ENCODE assay signal across 9 cellular contexts in genomic region chr12:6963016-6963731, GRCh38. TPM values are rescaled to one million over a fixed set of nuclear protein-coding genes. Genes with fewer than 3 reads are reported as not detected.
DNase-seq lines count a peak whose midpoint lies in the region; ATAC-seq and TF ChIP-seq lines count a peak whose summit lies in the region.
"Had no signal": no experiment of that assay in that cellular context is flagged by ENCODE, and none has a peak within 500 bp of the region (broad histone marks: within the 10 kb centered on the region; RNA-seq: fewer than 3 reads in every experiment).

No MANE protein-coding gene starts in this region.

- CTCF ChIA-PET in activated CD4-positive, alpha-beta T cell treated with anti-CD3 and anti-CD28 coated beads for 36 hours (lab: Charles Lee) = interaction anchor here (0.9 to 9.4 kb wide), 3 partner anchors 8 to 82 kb away, joined by 3 to 237 read pairs (median 12); partner anchors contain the start of genes C12orf57, PTPN6 and RNU7-1

- H3K4me3 ChIP-seq in Peyer's patch (peak overlapping the region in 3 of 4 donors; percentile 49 to 83 (median 62)), iPS-18a (ENCODE audit: low read length) (no peak overlapping the region), stomach (peak overlapping the region; percentile 47 to 68 (median 58))

- peaks cover 68% of the 10 kb centered on the region for H3K36me3 Mint-ChIP-seq in activated CD4-positive, alpha-beta T cell treated with anti-CD3 and anti-CD28 coated beads for 36 hours (ENCODE audit: low read depth)

- WGBS in stomach, 5 donors = 27 to 50% (median 33%) methylated on average over 24 to 32 of the region's 32 CpGs

- H3K4me1 Mint-ChIP-seq in activated CD4-positive, alpha-beta T cell treated with anti-CD3 and anti-CD28 coated beads for 36 hours = peaks cover 83% of the 10 kb centered on the region

- no peaks in the 10 kb centered on the region for H3K27me3 Mint-ChIP-seq in activated CD4-positive, alpha-beta T cell treated with anti-CD3 and anti-CD28 coated beads for 36 hours

- intact Hi-C loops in activated CD4-positive, alpha-beta T cell treated with anti-CD3 and anti-CD28 coated beads for 36 hours (cut with DNase I, micrococcal nuclease) = loop anchor here in 1 of 2 experiments (5.0 kb wide), 1 partner anchor 91 kb away; the partner anchor contains the start of gene SPSB2
- intact Hi-C loops in stomach (cut with DNase I; ENCODE audit: low total_unique reads) = no loop called here

- TF ChIP-seq CTCF in Peyer's patch (IDR thresholded peaks at IDR 0.05) (peak in 3 of 6 experiments; percentile 54 to 58 (median 56)), stomach (IDR thresholded peaks at IDR 0.05) (peak in 3 of 7 experiments; percentile 12 to 39 (median 25))

- H3K4me3 Mint-ChIP-seq in activated CD4-positive, alpha-beta T cell treated with anti-CD3 and anti-CD28 coated beads for 36 hours = no peak overlapping the region

- peak overlapping the region; percentile 70 for H3K9ac ChIP-seq in iPS-18a (ENCODE audit: low read length)

- H3K9me3 ChIP-seq in Peyer's patch (no peaks in the 10 kb centered on the region), iPS-18a (ENCODE audit: control insufficient read depth, low read depth, low read length) (no peaks in the 10 kb centered on the region), stomach (no peaks in the 10 kb centered on the region)

- peak overlapping the region; percentile 99 for H3K27ac Mint-ChIP-seq in activated CD4-positive, alpha-beta T cell treated with anti-CD3 and anti-CD28 coated beads for 36 hours

- no peak for TF ChIP-seq EP300 in stomach (IDR thresholded peaks at IDR 0.05)

- no peaks in the 10 kb centered on the region for H3K9me3 Mint-ChIP-seq in activated CD4-positive, alpha-beta T cell treated with anti-CD3 and anti-CD28 coated beads for 36 hours (ENCODE audit: low read depth)

- peak overlapping the region; percentile 89 to 100 (median 95) for H3K27ac ChIP-seq in Peyer's patch
- H3K27ac ChIP-seq in iPS-18a (ENCODE audit: low read length) = peak overlapping the region; percentile 91
- peak overlapping the region; percentile 93 to 97 (median 96) for H3K27ac ChIP-seq in stomach

- peak; percentile 98 for TF ChIP-seq POLR2A in Peyer's patch (IDR thresholded peaks at IDR 0.05)
- TF ChIP-seq POLR2A in stomach (IDR thresholded peaks at IDR 0.05) = peak in 3 of 4 donors; percentile 52 to 99 (median 93)

- no peak for DNase-seq in activated CD4-positive, alpha-beta T cell treated with anti-CD3 and anti-CD28 coated beads for 36 hours
- DNase-seq in activated CD4-positive, alpha-beta T cell treated with anti-CD3 and anti-CD28 coated beads for 48 hours = no peak
- DNase-seq in Peyer's patch (peak in 2 of 3 donors; percentile 90 to 95), stomach (peak; percentile 95)

- POLR2A ChIA-PET in activated CD4-positive, alpha-beta T cell treated with anti-CD3 and anti-CD28 coated beads for 36 hours (lab: Charles Lee) = interaction anchor here (2.5 to 8.1 kb wide), 2 partner anchors 17 to 19 kb away, joined by 21 to 142 read pairs; partner anchors contain the start of genes C12orf57 and RNU7-1

- H3K36me3 ChIP-seq in Peyer's patch (peaks cover 0 to 34% (median 0%) of the 10 kb centered on the region in 3 donors), iPS-18a (ENCODE audit: control insufficient read depth, low read depth, low read length) (peaks cover 36% of the 10 kb centered on the region), stomach (peaks cover 30 to 42% (median 38%) of the 10 kb centered on the region in 4 donors)

- H3K4me1 ChIP-seq in Peyer's patch = peaks cover 9 to 57% (median 42%) of the 10 kb centered on the region in 4 donors
- peaks cover 22% of the 10 kb centered on the region for H3K4me1 ChIP-seq in iPS-18a (ENCODE audit: control insufficient read depth, low read depth, low read length)
- peaks cover 64 to 89% (median 70%) of the 10 kb centered on the region in 4 donors for H3K4me1 ChIP-seq in stomach

- ATAC-seq in activated CD4-positive, alpha-beta T cell treated with anti-CD3 and anti-CD28 coated beads for 36 hours = no peak
- ATAC-seq in HG02678 (IDR thresholded peaks at IDR 0.05; ENCODE audit: unreplicated experiment) (no peak), HG03460 (IDR thresholded peaks at IDR 0.05; ENCODE audit: unreplicated experiment) (no peak), HG02884 (IDR thresholded peaks at IDR 0.05; ENCODE audit: unreplicated experiment) (no peak)

- no peaks in the 10 kb centered on the region for H3K27me3 ChIP-seq in Peyer's patch
- no peaks in the 10 kb centered on the region for H3K27me3 ChIP-seq in iPS-18a (ENCODE audit: control insufficient read depth, insufficient read depth, low read length)
- no peaks in the 10 kb centered on the region for H3K27me3 ChIP-seq in stomach

RNA-seq across cellular contexts. Expression of gene PHB2, which starts 7.3 kb away (rescaled TPM):
- 100 to 1,000 TPM; 398 to 502 TPM for total RNA-seq in activated CD4-positive, alpha-beta T cell treated with anti-CD3 and anti-CD28 coated beads for 36 hours
- total RNA-seq in Peyer's patch (100 to 1,000 TPM; 162 to 219 (median 174) TPM), stomach (100 to 1,000 TPM in 4 of 5 donors, 10 to 100 TPM in 1; 49.2 to 441 (median 150) TPM)
- 100 to 1,000 TPM; 150 to 179 (median 154) TPM for polyA plus RNA-seq in stomach

RNA-seq across cellular contexts. Expression of gene EMG1, which starts 7.5 kb away (rescaled TPM):
- total RNA-seq in activated CD4-positive, alpha-beta T cell treated with anti-CD3 and anti-CD28 coated beads for 36 hours = 100 to 1,000 TPM in 1 of 2 experiments, 10 to 100 TPM in 1; 85.0 to 106 TPM
- 10 to 100 TPM in 3 of 4 donors, 1 to 10 TPM in 1; 9.1 to 24.8 (median 18.3) TPM for total RNA-seq in Peyer's patch
- total RNA-seq in stomach = 10 to 100 TPM in 3 of 5 donors, 1 to 10 TPM in 2; 1.2 to 86.6 (median 25.2) TPM
- polyA plus RNA-seq in stomach = 10 to 100 TPM; 19.3 to 22.7 (median 21.7) TPM

RNA-seq across cellular contexts. Expression of gene PTPN6, which starts 12.0 kb away (rescaled TPM):
- total RNA-seq in activated CD4-positive, alpha-beta T cell treated with anti-CD3 and anti-CD28 coated beads for 36 hours = 100 to 1,000 TPM; 335 to 483 TPM
- total RNA-seq in Peyer's patch (100 to 1,000 TPM in 1 of 4 donors, 10 to 100 TPM in 3; 41.6 to 183 (median 44.4) TPM), stomach (10 to 100 TPM; 11.2 to 36.6 (median 28.0) TPM)
- 10 to 100 TPM; 40.6 to 51.2 (median 41.2) TPM for polyA plus RNA-seq in stomach

RNA-seq across cellular contexts. Expression of gene C12orf57, which starts 19.4 kb away (rescaled TPM):
- total RNA-seq in activated CD4-positive, alpha-beta T cell treated with anti-CD3 and anti-CD28 coated beads for 36 hours = 100 to 1,000 TPM; 189 to 208 TPM
- total RNA-seq in Peyer's patch (100 to 1,000 TPM; 146 to 339 (median 156) TPM), stomach (100 to 1,000 TPM; 155 to 453 (median 306) TPM)
- 100 to 1,000 TPM; 418 to 621 (median 443) TPM for polyA plus RNA-seq in stomach

RNA-seq across cellular contexts. Expression of gene RNU7-1, which starts 19.6 kb away (rescaled TPM):
- total RNA-seq in activated CD4-positive, alpha-beta T cell treated with anti-CD3 and anti-CD28 coated beads for 36 hours = not detected
- total RNA-seq in Peyer's patch (not detected), stomach (not detected)
- not detected for polyA plus RNA-seq in stomach
- polyA plus RNA-seq: adipose tissue had no signal

Comparison
In these comparisons a context has a peak if more than half of its experiments do, and no peak if none do; other contexts are left out.
1. DNase-seq: peak in Peyer's patch (2 of 3) and stomach (single experiment); none in activated CD4-positive, alpha-beta T cell treated with anti-CD3 and anti-CD28 coated beads for 36 hours (single experiment) and activated CD4-positive, alpha-beta T cell treated with anti-CD3 and anti-CD28 coated beads for 48 hours (single experiment).
2. Peak in every context shown above with its lines, with median percentiles within 50 percentile points of each other: H3K27ac ChIP-seq.